8 cellular contexts compared by ENCODE assay signal in genomic region chr13:52850396-52851152, GRCh38. TPM values are rescaled to one million over a fixed set of nuclear protein-coding genes. Genes with fewer than 3 reads are reported as not detected.
DNase-seq lines count a peak whose midpoint lies in the region; ATAC-seq, FAIRE-seq and TF ChIP-seq lines count a peak whose summit lies in the region.

No MANE protein-coding gene starts in this region.

- H3K9me3 ChIP-seq in CD8-positive, alpha-beta memory T cell (ENCODE audit: low read length), result no peaks in the 10 kb centered on the region
- H3K9me3 ChIP-seq in NT2/D1 (ENCODE audit: insufficient read depth, low read length), result peaks cover 16% of the 10 kb centered on the region; the same call in 1 of the 2 replicates

- peaks cover 17% of the 10 kb centered on the region for H3K4me1 ChIP-seq in CD8-positive, alpha-beta memory T cell (ENCODE audit: insufficient read depth, low read length)
- H3K4me1 ChIP-seq in NT2/D1 (ENCODE audit: insufficient read depth, insufficient read length), result no peaks in the 10 kb centered on the region

- no peak for DNase-seq in CD8-positive, alpha-beta memory T cell
- DNase-seq in GM19239 (ENCODE audit: insufficient read length, low spot score) (peak; percentile 82), NT2/D1 (ENCODE audit: low read depth, low spot score) (peak; percentile 83), retina (peak; percentile 92)

- CTCF ChIA-PET in CD8-positive, alpha-beta memory T cell (lab: Charles Lee), result no interaction called here

- POLR2A ChIA-PET in CD8-positive, alpha-beta memory T cell (lab: Charles Lee), result no interaction called here

- H3K4me3 Mint-ChIP-seq in CD8-positive, alpha-beta memory T cell, result peak overlapping the region; percentile 6 to 77 (median 66)
- peak overlapping the region; percentile 85 to 96 (median 87) for H3K4me3 Mint-ChIP-seq in brain

- peak overlapping the region; percentile 76 for H3K9ac ChIP-seq in NT2/D1 (ENCODE audit: insufficient read length, low read depth)

- H3K4me1 Mint-ChIP-seq in CD8-positive, alpha-beta memory T cell, result peaks cover 22 to 34% (median 32%) of the 10 kb centered on the region in 3 donors
- peaks cover 47% of the 10 kb centered on the region for H3K4me1 Mint-ChIP-seq in brain

- no peak overlapping the region for H3K27ac Mint-ChIP-seq in CD8-positive, alpha-beta memory T cell
- peak overlapping the region; percentile 77 to 98 (median 89) for H3K27ac Mint-ChIP-seq in brain

- ATAC-seq in HG03442 (IDR thresholded peaks at IDR 0.05; ENCODE audit: unreplicated experiment) (peak; percentile 38), HG03135 (IDR thresholded peaks at IDR 0.05; ENCODE audit: unreplicated experiment) (no peak)

- peak; percentile 38 to 69 for TF ChIP-seq CTCF in brain (conservative IDR thresholded peaks at IDR 0.05)

- peaks cover 52 to 68% of the 10 kb centered on the region in 2 donors for H3K27me3 Mint-ChIP-seq in CD8-positive, alpha-beta memory T cell
- peaks cover 95% of the 10 kb centered on the region for H3K27me3 Mint-ChIP-seq in brain

- H3K4me3 ChIP-seq in CD8-positive, alpha-beta memory T cell (ENCODE audit: low read length), result peak overlapping the region; percentile 28
- peak overlapping the region; percentile 53 for H3K4me3 ChIP-seq in NT2/D1 (ENCODE audit: insufficient read length, low read depth)
- H3K4me3 ChIP-seq in iPS-11a (ENCODE audit: low read depth, low read length), result peak overlapping the region; percentile 55

- H3K27me3 ChIP-seq in CD8-positive, alpha-beta memory T cell (ENCODE audit: insufficient read depth, low read length, poor library complexity, severe bottlenecking), result peaks cover 38% of the 10 kb centered on the region
- H3K27me3 ChIP-seq in NT2/D1 (ENCODE audit: insufficient read depth, insufficient read length), result peaks cover 13% of the 10 kb centered on the region

- peak; percentile 55 for FAIRE-seq in GM19239 (lab: Jason Lieb, UNC)

- no peak overlapping the region for H3K27ac ChIP-seq in CD8-positive, alpha-beta memory T cell (ENCODE audit: low read depth, low read length)

- peaks cover 0 to 2% (median 0%) of the 10 kb centered on the region in 3 donors for H3K36me3 Mint-ChIP-seq in CD8-positive, alpha-beta memory T cell
- H3K36me3 Mint-ChIP-seq in brain, result no peaks in the 10 kb centered on the region

- peaks cover 0 to 24% (median 11%) of the 10 kb centered on the region in 5 donors for H3K9me3 Mint-ChIP-seq in CD8-positive, alpha-beta memory T cell
- H3K9me3 Mint-ChIP-seq in brain, result peaks cover 0 to 6% (median 0%) of the 10 kb centered on the region in 5 experiments

- no peaks in the 10 kb centered on the region for H3K36me3 ChIP-seq in CD8-positive, alpha-beta memory T cell (ENCODE audit: insufficient read depth, low read length)
- H3K36me3 ChIP-seq in NT2/D1 (ENCODE audit: insufficient read depth, insufficient read length, low read length), result no peaks in the 10 kb centered on the region

RNA-seq across cellular contexts. Expression of gene PCDH8, which starts 2.1 kb away (rescaled TPM):
- not detected for total RNA-seq in CD8-positive, alpha-beta memory T cell
- not detected for polyA plus RNA-seq in CD8-positive, alpha-beta memory T cell
- polyA plus RNA-seq in brain (ENCODE audit: insufficient read depth, low read depth, low replicate concordance), result 9.4 TPM

Comparison
In these comparisons a context has a peak if more than half of its experiments do, and no peak if none do; other contexts are left out.
1. DNase-seq: peak in GM19239 (single experiment), NT2/D1 (single experiment) and retina (single experiment); none in CD8-positive, alpha-beta memory T cell (0 of 5).
2. H3K27ac Mint-ChIP-seq: peak in brain (5 of 5); none in CD8-positive, alpha-beta memory T cell (0 of 8).
3. RNA of gene PCDH8, which starts 2.1 kb away (polyA plus RNA-seq): 9.4 TPM in brain (single experiment); not detected in CD8-positive, alpha-beta memory T cell (single experiment); every median in the first group is over 10 times any median in the second.
4. Peak in every context shown above with its lines, with median percentiles within 50 percentile points of each other: H3K4me3 ChIP-seq.